In genomic region chr1:220733090-220733569, GRCh38 we compare ENCODE assay signal across 8 cellular contexts. TPM values are rescaled to one million over a fixed set of nuclear protein-coding genes. Genes with fewer than 3 reads are reported as not detected.
A peak's percentile ranks its signal among the peaks of the same experiment; 100 is the strongest.
DNase-seq lines count a peak whose midpoint lies in the region; ATAC-seq and TF ChIP-seq lines count a peak whose summit lies in the region.

No MANE protein-coding gene starts in this region.

- H3K9me3 ChIP-seq in colonic mucosa, result no peaks in the 10 kb centered on the region
- H3K9me3 ChIP-seq in right lobe of liver, result no peaks in the 10 kb centered on the region

- H3K4me1 ChIP-seq in colonic mucosa (no peaks in the 10 kb centered on the region), right lobe of liver (peaks cover 0 to 17% (median 5%) of the 10 kb centered on the region in 4 donors)

- 3% methylated on average over 13 of the region's 15 CpGs for WGBS in right lobe of liver (ENCODE audit: insufficient coverage, low coverage, low lambda C conversion rate, missing lambda C conversion rate)

- peak; percentile 85 for TF ChIP-seq CTCF in colonic mucosa (IDR thresholded peaks at IDR 0.05)
- TF ChIP-seq CTCF in right lobe of liver (IDR thresholded peaks at IDR 0.05), result peak; percentile 85 to 89 (median 88)

- H3K9ac ChIP-seq in colonic mucosa (ENCODE audit: low read depth in 2 of 2, low read length in 2 of 2), result no peak overlapping the region

- H3K27ac ChIP-seq in colonic mucosa (peak overlapping the region; percentile 3), right lobe of liver (peak overlapping the region; percentile 56 to 71 (median 64))

- H3K36me3 ChIP-seq in colonic mucosa, result no peaks in the 10 kb centered on the region
- H3K36me3 ChIP-seq in right lobe of liver, result no peaks in the 10 kb centered on the region

- intact Hi-C loops in colonic mucosa (cut with DNase I), result loop anchor here (5.0 kb wide), 1 partner anchor 46 kb away; no protein-coding TSS in a partner anchor
- intact Hi-C loops in right lobe of liver (cut with DNase I), result loop anchor here (5.0 to 10.0 kb wide), 2 partner anchors 41 to 48 kb away; partner anchors contain the start of gene C1orf115 (in 1 of the 2)

- H3K4me3 ChIP-seq in colonic mucosa, result no peak overlapping the region
- H3K4me3 ChIP-seq in right lobe of liver, result peak overlapping the region; percentile 21 to 43 (median 26)

- ATAC-seq in GM19025 (IDR thresholded peaks at IDR 0.05; ENCODE audit: low read depth, unreplicated experiment) (peak; percentile 96), HG03196 (IDR thresholded peaks at IDR 0.05; ENCODE audit: unreplicated experiment) (peak; percentile 92), right lobe of liver (peak; percentile 89 to 92 (median 91))

- peak; percentile 88 for DNase-seq in AG20443 (ENCODE audit: low spot score)
- DNase-seq in NCI-H460 (ENCODE audit: extremely low read depth, low read depth), result peak; percentile 87
- peak; percentile 71 to 75 for DNase-seq in activated CD4-positive, alpha-beta T cell treated with anti-CD3 and anti-CD28 coated beads for 24 hours (ENCODE audit: low read depth in 2 of 2)
- peak; percentile 92 for DNase-seq in colonic mucosa
- DNase-seq in right lobe of liver, result peak; percentile 78 to 87 (median 82)
- peak; percentile 64 to 72 for DNase-seq in stimulated activated CD4-positive, alpha-beta T cell treated with anti-CD3 and anti-CD28 coated beads, Interleukin-4, amount 100 ng/mL, for 4 hours

- H3K27me3 ChIP-seq in colonic mucosa (no peaks in the 10 kb centered on the region), right lobe of liver (no peaks in the 10 kb centered on the region)

- no peak for TF ChIP-seq POLR2A in right lobe of liver (IDR thresholded peaks at IDR 0.05)

RNA-seq across cellular contexts. Expression of gene MTARC2, which starts 15.0 kb away (rescaled TPM):
- total RNA-seq in NCI-H460 (2014; rRNA removed; shearing (Covaris generic)), result 7.3 and 10.7 TPM in 2 replicates
- 31.9 and 46.3 TPM in 2 replicates for polyA plus RNA-seq in NCI-H460 (2014; cell fraction: nucleus; rRNA removed)
- total RNA-seq in colonic mucosa, result 10 to 100 TPM; 28.1 to 32.3 TPM
- total RNA-seq in right lobe of liver, result 100 to 1,000 TPM in 3 of 6 experiments, 10 to 100 TPM in 3; 41.8 to 140 (median 86.6) TPM

RNA-seq across cellular contexts. Expression of gene C1orf115, which starts 43.0 kb away (rescaled TPM):
- total RNA-seq in NCI-H460 (2014; rRNA removed; shearing (Covaris generic)), result 3.8 and 5.7 TPM in 2 replicates
- 1.2 and 3.2 TPM in 2 replicates for polyA plus RNA-seq in NCI-H460 (2014; cell fraction: nucleus; rRNA removed)
- total RNA-seq in colonic mucosa (10 to 100 TPM; 29.4 to 80.6 TPM), right lobe of liver (10 to 100 TPM; 45.2 to 65.9 (median 50.8) TPM)

RNA-seq across cellular contexts. Expression of gene MTARC1, which starts 53.6 kb away (rescaled TPM):
- total RNA-seq in NCI-H460 (2014; rRNA removed; shearing (Covaris generic)), result 9.4 and 10.9 TPM in 2 replicates
- 15.0 and 16.8 TPM in 2 replicates for polyA plus RNA-seq in NCI-H460 (2014; cell fraction: nucleus; rRNA removed)
- total RNA-seq in colonic mucosa, result 10 to 100 TPM; 33.6 to 37.0 TPM
- 10 to 100 TPM; 14.5 to 83.6 (median 35.2) TPM for total RNA-seq in right lobe of liver
